In genomic region chr11:119474682-119475596, GRCh38 we compare ENCODE assay signal across 8 cellular contexts. TPM values are rescaled to one million over a fixed set of nuclear protein-coding genes. Genes with fewer than 3 reads are reported as not detected.
A peak's percentile ranks its signal among the peaks of the same experiment; 100 is the strongest.
DNase-seq lines count a peak whose midpoint lies in the region; ATAC-seq, FAIRE-seq and TF ChIP-seq lines count a peak whose summit lies in the region.

No MANE protein-coding gene starts in this region.

- H3K4me3 ChIP-seq in AG10803 (ENCODE audit: low read length) = no peak overlapping the region

- peak; percentile 99 for TF ChIP-seq CTCF in AG10803 (conservative IDR thresholded peaks at IDR 0.05; ENCODE audit: low read length)

- peak; percentile 59 for FAIRE-seq in GM19239 (lab: Jason Lieb, UNC)

- ATAC-seq in GM21390 (IDR thresholded peaks at IDR 0.05; ENCODE audit: unreplicated experiment) = no peak

- DNase-seq in AG10803 (ENCODE audit: low read depth) (peak; percentile 80), GM19239 (ENCODE audit: insufficient read length, low spot score) (peak; percentile 38), NCI-H345 treated with DMSO at 0.1 percent for 48 hours (lab: John Stamatoyannopoulos, UW; ENCODE audit: unreplicated experiment) (peak; percentile 29), lung microvascular endothelial cell (ENCODE audit: low read depth in 2 of 2) (peak; percentile 64 to 76)
- peak; percentile 64 to 71 for DNase-seq in activated CD4-positive, alpha-beta T cell treated with anti-CD3 and anti-CD28 coated beads, Interleukin-2, amount 50 U/mL, for 48 hours
- DNase-seq in effector CD4-positive, alpha-beta T cell = peak; percentile 19
- peak; percentile 15 for DNase-seq in stimulated activated CD8-positive, alpha-beta memory T cell treated with anti-CD3 and anti-CD28 coated beads, Interleukin-15, amount 100 ng/mL, for 1 hour (ENCODE audit: low read depth)

RNA-seq across cellular contexts. Expression of gene THY1, which starts 52.0 kb away (rescaled TPM):
- 0.20 and 0.22 TPM in 2 replicates for total RNA-seq in lung microvascular endothelial cell

Comparison
In these comparisons a context has a peak if more than half of its experiments do, and no peak if none do; other contexts are left out.
1. DNase-seq: peak in every context shown above with its lines; median percentile 80 in AG10803; 70 in lung microvascular endothelial cell; 68 in activated CD4-positive, alpha-beta T cell treated with anti-CD3 and anti-CD28 coated beads, Interleukin-2, amount 50 U/mL, for 48 hours; 38 in GM19239; 29 in NCI-H345 treated with DMSO at 0.1 percent for 48 hours; 19 in effector CD4-positive, alpha-beta T cell; 15 in stimulated activated CD8-positive, alpha-beta memory T cell treated with anti-CD3 and anti-CD28 coated beads, Interleukin-15, amount 100 ng/mL, for 1 hour.